In the genomic region with DNA sequence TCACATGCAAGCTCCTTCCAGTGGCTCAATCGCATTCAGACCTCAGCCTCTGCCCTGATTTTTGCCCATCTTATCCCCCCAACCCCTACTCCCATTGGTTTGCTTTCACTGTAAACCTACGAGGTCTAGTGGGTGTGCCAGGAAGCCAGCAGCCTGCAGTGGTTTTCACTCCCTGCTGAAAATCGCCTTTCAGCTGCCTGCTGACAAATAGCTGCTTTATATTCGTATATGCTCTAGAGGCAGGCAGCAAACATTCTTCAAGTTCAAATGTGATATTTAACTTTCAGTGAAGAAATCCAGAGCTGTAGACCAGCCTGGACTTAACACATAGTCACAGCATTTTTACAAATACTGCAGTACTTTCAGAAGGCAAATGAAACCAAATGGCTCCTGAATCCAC, we compare ENCODE assay signal across 8 cellular contexts.
DNase-seq lines count a peak whose midpoint lies in the region; ATAC-seq and TF ChIP-seq lines count a peak whose summit lies in the region.

No MANE protein-coding gene starts in this region.

- H3K36me3 Mint-ChIP-seq in natural killer cell (peaks cover 7% of the 10 kb centered on the region), neural progenitor cell (peaks cover 5% of the 10 kb centered on the region)

- H3K27me3 Mint-ChIP-seq in natural killer cell (ENCODE audit: low read depth in 2 of 2) (no peaks in the 10 kb centered on the region), neural progenitor cell (ENCODE audit: insufficient read depth, low read depth) (no peaks in the 10 kb centered on the region)

- no peaks in the 10 kb centered on the region for H3K9me3 ChIP-seq in neural progenitor cell (ENCODE audit: low read depth)

- peaks cover 8% of the 10 kb centered on the region for H3K4me1 ChIP-seq in neural progenitor cell

- H3K4me2 ChIP-seq in neural progenitor cell: no peak overlapping the region

- H3K79me2 ChIP-seq in neural progenitor cell (ENCODE audit: low read depth): no peaks in the 10 kb centered on the region

- H3K4me1 Mint-ChIP-seq in natural killer cell: peaks cover 72 to 83% of the 10 kb centered on the region in 2 donors
- peaks cover 26% of the 10 kb centered on the region for H3K4me1 Mint-ChIP-seq in neural progenitor cell

- H3K27ac Mint-ChIP-seq in natural killer cell (peak overlapping the region; percentile 85 to 91), neural progenitor cell (no peak overlapping the region)

- no peak for DNase-seq in GM06990 (ENCODE audit: extremely low read depth, insufficient read length)
- DNase-seq in T-helper 9 cell: peak; percentile 17
- DNase-seq in dermis blood vessel endothelial cell: peak; percentile 29
- DNase-seq in natural killer cell: no peak
- no peak for DNase-seq in SW480 (ENCODE audit: low spot score)
- no peak for DNase-seq in NCI-H187 treated with DMSO at 0.1 percent for 48 hours (lab: John Stamatoyannopoulos, UW)
- DNase-seq in neural progenitor cell (ENCODE audit: low spot score): no peak

- H3F3A ChIP-seq in neural progenitor cell (ENCODE audit: low read depth): peaks cover 6% of the 10 kb centered on the region

- H3K27ac ChIP-seq in neural progenitor cell: no peak overlapping the region

- H3K27me3 ChIP-seq in GM06990 (replicated peaks; ENCODE audit: control insufficient read depth, insufficient read depth, low read length): no peaks in the 10 kb centered on the region
- no peaks in the 10 kb centered on the region for H3K27me3 ChIP-seq in neural progenitor cell

- peaks cover 17% of the 10 kb centered on the region for H4K20me1 ChIP-seq in neural progenitor cell (ENCODE audit: low read depth)

- H3K4me3 ChIP-seq in GM06990 (replicated peaks; ENCODE audit: low read depth, low read length) (peak overlapping the region; percentile 39), neural progenitor cell (no peak overlapping the region)

- peak; percentile 33 to 66 (median 61) for ATAC-seq in natural killer cell
- ATAC-seq in GM21576 (IDR thresholded peaks at IDR 0.05; ENCODE audit: unreplicated experiment): no peak

- H3K36me3 ChIP-seq in GM06990 (ENCODE audit: control insufficient read depth, insufficient read depth, low read length) (no peaks in the 10 kb centered on the region), neural progenitor cell (no peaks in the 10 kb centered on the region)

- H3K9me3 Mint-ChIP-seq in natural killer cell: peaks cover 0 to 2% of the 10 kb centered on the region in 2 donors
- no peaks in the 10 kb centered on the region for H3K9me3 Mint-ChIP-seq in neural progenitor cell

- TF ChIP-seq CTCF in GM06990 (IDR thresholded peaks at IDR 0.05; ENCODE audit: insufficient read depth, low read length, poor library complexity, severe bottlenecking): no peak
- no peak for TF ChIP-seq CTCF in natural killer cell (IDR thresholded peaks at IDR 0.05)
- TF ChIP-seq CTCF in neural progenitor cell (IDR thresholded peaks at IDR 0.05): no peak

- H3K4me3 Mint-ChIP-seq in natural killer cell (peak overlapping the region; percentile 79), neural progenitor cell (no peak overlapping the region)

- intact Hi-C loops in natural killer cell (cut with micrococcal nuclease): loop anchor here (2.0 kb wide), 1 partner anchor 167 kb away; no protein-coding TSS in a partner anchor

- no peak overlapping the region for H3K9ac ChIP-seq in neural progenitor cell

- no peak overlapping the region for H2AFZ ChIP-seq in neural progenitor cell (replicated peaks)

Comparison
In these comparisons a context has a peak if more than half of its experiments do, and no peak if none do; other contexts are left out.
1. DNase-seq: peak in T-helper 9 cell (single experiment) and dermis blood vessel endothelial cell (single experiment); none in GM06990 (single experiment), natural killer cell (single experiment), SW480 (single experiment), NCI-H187 treated with DMSO at 0.1 percent for 48 hours (single experiment) and neural progenitor cell (single experiment).